Comparison of ENCODE assay signal across 1 cellular context in genomic region chr6:152380993-152381898, GRCh38.
A peak's percentile ranks its signal among the peaks of the same experiment; 100 is the strongest.
TF ChIP-seq lines count a peak whose summit lies in the region.

No MANE protein-coding gene starts in this region.

TF ChIP-seq in A549, 52 proteins besides CTCF, POLR2A, EP300 and RAD21 (continued from another document):
- no peak for TF ChIP-seq ELK1 (IDR thresholded peaks at IDR 0.05; ENCODE audit: low read depth, low read length)
- TF ChIP-seq FOXS1 (CRISPR knock-in tag; IDR thresholded peaks at IDR 0.05): no peak
- no peak for TF ChIP-seq CEBPB (IDR thresholded peaks at IDR 0.05)
- 0 out of 2 replicates have a peak, but pooled peaks have one; percentile 29 for TF ChIP-seq HOXB5 (CRISPR knock-in tag; IDR thresholded peaks at IDR 0.05)
- TF ChIP-seq RFX5 (IDR thresholded peaks at IDR 0.05): no peak
- no peak for TF ChIP-seq NFE2L2 (conservative IDR thresholded peaks at IDR 0.05; ENCODE audit: low read length)
- TF ChIP-seq KDM5A (IDR thresholded peaks at IDR 0.05): no peak
- TF ChIP-seq ATOH8 (CRISPR knock-in tag; IDR thresholded peaks at IDR 0.05; ENCODE audit: low read depth): no peak
- no peak for TF ChIP-seq NR3C1 (IDR thresholded peaks at IDR 0.05)
- TF ChIP-seq CBX8 (IDR thresholded peaks at IDR 0.05): no peak
- TF ChIP-seq CHD2 (IDR thresholded peaks at IDR 0.05; ENCODE audit: low read length, partially characterized antibody): no peak
- TF ChIP-seq, protein P1, sequence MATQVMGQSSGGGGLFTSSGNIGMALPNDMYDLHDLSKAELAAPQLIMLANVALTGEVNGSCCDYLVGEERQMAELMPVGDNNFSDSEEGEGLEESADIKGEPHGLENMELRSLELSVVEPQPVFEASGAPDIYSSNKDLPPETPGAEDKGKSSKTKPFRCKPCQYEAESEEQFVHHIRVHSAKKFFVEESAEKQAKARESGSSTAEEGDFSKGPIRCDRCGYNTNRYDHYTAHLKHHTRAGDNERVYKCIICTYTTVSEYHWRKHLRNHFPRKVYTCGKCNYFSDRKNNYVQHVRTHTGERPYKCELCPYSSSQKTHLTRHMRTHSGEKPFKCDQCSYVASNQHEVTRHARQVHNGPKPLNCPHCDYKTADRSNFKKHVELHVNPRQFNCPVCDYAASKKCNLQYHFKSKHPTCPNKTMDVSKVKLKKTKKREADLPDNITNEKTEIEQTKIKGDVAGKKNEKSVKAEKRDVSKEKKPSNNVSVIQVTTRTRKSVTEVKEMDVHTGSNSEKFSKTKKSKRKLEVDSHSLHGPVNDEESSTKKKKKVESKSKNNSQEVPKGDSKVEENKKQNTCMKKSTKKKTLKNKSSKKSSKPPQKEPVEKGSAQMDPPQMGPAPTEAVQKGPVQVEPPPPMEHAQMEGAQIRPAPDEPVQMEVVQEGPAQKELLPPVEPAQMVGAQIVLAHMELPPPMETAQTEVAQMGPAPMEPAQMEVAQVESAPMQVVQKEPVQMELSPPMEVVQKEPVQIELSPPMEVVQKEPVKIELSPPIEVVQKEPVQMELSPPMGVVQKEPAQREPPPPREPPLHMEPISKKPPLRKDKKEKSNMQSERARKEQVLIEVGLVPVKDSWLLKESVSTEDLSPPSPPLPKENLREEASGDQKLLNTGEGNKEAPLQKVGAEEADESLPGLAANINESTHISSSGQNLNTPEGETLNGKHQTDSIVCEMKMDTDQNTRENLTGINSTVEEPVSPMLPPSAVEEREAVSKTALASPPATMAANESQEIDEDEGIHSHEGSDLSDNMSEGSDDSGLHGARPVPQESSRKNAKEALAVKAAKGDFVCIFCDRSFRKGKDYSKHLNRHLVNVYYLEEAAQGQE (IDR thresholded peaks at IDR 0.05): no peak
- no peak for TF ChIP-seq ZFP36 (IDR thresholded peaks at IDR 0.05; ENCODE audit: borderline replicate concordance, partially characterized antibody)
- TF ChIP-seq MAZ (IDR thresholded peaks at IDR 0.05; ENCODE audit: borderline replicate concordance, low read depth, low read length): no peak
- TF ChIP-seq, protein P2, sequence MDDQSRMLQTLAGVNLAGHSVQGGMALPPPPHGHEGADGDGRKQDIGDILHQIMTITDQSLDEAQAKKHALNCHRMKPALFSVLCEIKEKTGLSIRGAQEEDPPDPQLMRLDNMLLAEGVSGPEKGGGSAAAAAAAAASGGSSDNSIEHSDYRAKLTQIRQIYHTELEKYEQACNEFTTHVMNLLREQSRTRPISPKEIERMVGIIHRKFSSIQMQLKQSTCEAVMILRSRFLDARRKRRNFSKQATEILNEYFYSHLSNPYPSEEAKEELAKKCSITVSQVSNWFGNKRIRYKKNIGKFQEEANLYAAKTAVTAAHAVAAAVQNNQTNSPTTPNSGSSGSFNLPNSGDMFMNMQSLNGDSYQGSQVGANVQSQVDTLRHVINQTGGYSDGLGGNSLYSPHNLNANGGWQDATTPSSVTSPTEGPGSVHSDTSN (IDR thresholded peaks at IDR 0.05): no peak; the same call in 1 of the 2 replicates
- TF ChIP-seq TP53 (CRISPR knock-in tag; IDR thresholded peaks at IDR 0.05): no peak
- peak; percentile 11 for TF ChIP-seq MAFK (IDR thresholded peaks at IDR 0.05; ENCODE audit: partially characterized antibody)
- TF ChIP-seq RNF2 (IDR thresholded peaks at IDR 0.05; ENCODE audit: borderline replicate concordance, low read depth): no peak
- no peak for TF ChIP-seq ZNF302 (CRISPR knock-in tag; IDR thresholded peaks at IDR 0.05)
- no peak for TF ChIP-seq USF2 (IDR thresholded peaks at IDR 0.05)
- peak; percentile 66 for TF ChIP-seq JUNB (IDR thresholded peaks at IDR 0.05)
- TF ChIP-seq EHF (CRISPR knock-in tag; IDR thresholded peaks at IDR 0.05): no peak
- TF ChIP-seq HES2 (IDR thresholded peaks at IDR 0.05): no peak
- no peak for TF ChIP-seq NPAS2 (CRISPR knock-in tag; IDR thresholded peaks at IDR 0.05; ENCODE audit: borderline replicate concordance)
- TF ChIP-seq RARB (CRISPR knock-in tag; IDR thresholded peaks at IDR 0.05): no peak
- peak; percentile 75 for TF ChIP-seq MAX (IDR thresholded peaks at IDR 0.05)
- no peak for TF ChIP-seq FOSB (CRISPR knock-in tag; IDR thresholded peaks at IDR 0.05)
- no peak for TF ChIP-seq ESRRA (IDR thresholded peaks at IDR 0.05; ENCODE audit: borderline replicate concordance, low read length)
- TF ChIP-seq CBX2 (IDR thresholded peaks at IDR 0.05; ENCODE audit: borderline replicate concordance, low read depth): no peak
- TF ChIP-seq E2F6 (IDR thresholded peaks at IDR 0.05; ENCODE audit: borderline replicate concordance, low read depth): no peak
